Comparison of ENCODE assay signal across 8 cellular contexts in genomic region chr10:89252225-89252585, GRCh38. TPM values are rescaled to one million over a fixed set of nuclear protein-coding genes. Genes with fewer than 3 reads are reported as not detected.
DNase-seq lines count a peak whose midpoint lies in the region; ATAC-seq and TF ChIP-seq lines count a peak whose summit lies in the region.
"Had no signal": no experiment of that assay in that cellular context is flagged by ENCODE, and none has a peak within 500 bp of the region (broad histone marks: within the 10 kb centered on the region; RNA-seq: fewer than 3 reads in every experiment).

No MANE protein-coding gene starts in this region.

- H3K27me3 ChIP-seq in left lung (no peaks in the 10 kb centered on the region), stomach (no peaks in the 10 kb centered on the region)

- no peak for DNase-seq in HFF-Myc (ENCODE audit: extremely low read depth, low read depth)
- no peak for DNase-seq in left lung
- no peak for DNase-seq in stomach
- no peak for DNase-seq in NCI-H2081 (lab: John Stamatoyannopoulos, UW)
- DNase-seq in CD1c-positive myeloid dendritic cell (ENCODE audit: extremely low spot score), result no peak
- no peak for DNase-seq in NCI-H1092 treated with DMSO at 0.1 percent for 48 hours (lab: John Stamatoyannopoulos, UW)

- TF ChIP-seq POLR2A in stomach (IDR thresholded peaks at IDR 0.05), result no peak

- peak overlapping the region; percentile 36 for H3K27ac Mint-ChIP-seq in activated T-helper 17 cell treated with anti-CD3 and anti-CD28 coated beads, Interleukin-2, amount 50 U/mL, for 72 hours

- TF ChIP-seq CTCF in HFF-Myc (IDR thresholded peaks at IDR 0.05; ENCODE audit: low read depth, low read length, missing control alignments) (no peak), left lung (IDR thresholded peaks at IDR 0.05) (no peak), stomach (IDR thresholded peaks at IDR 0.05) (no peak)

- no peak for ATAC-seq in activated T-helper 17 cell treated with anti-CD3 and anti-CD28 coated beads, Interleukin-2, amount 50 U/mL, for 72 hours (replicated peaks)
- no peak for ATAC-seq in left lung

- peaks cover 27% of the 10 kb centered on the region for H3K4me1 Mint-ChIP-seq in activated T-helper 17 cell treated with anti-CD3 and anti-CD28 coated beads, Interleukin-2, amount 50 U/mL, for 72 hours

- H3K9me3 ChIP-seq in left lung (peaks cover 0 to 6% of the 10 kb centered on the region in 2 donors), stomach (peaks cover 0 to 7% (median 3%) of the 10 kb centered on the region in 4 donors)

- H3K4me1 ChIP-seq in left lung, result peaks cover 6 to 37% of the 10 kb centered on the region in 2 donors
- H3K4me1 ChIP-seq in stomach, result peaks cover 7 to 20% (median 14%) of the 10 kb centered on the region in 4 donors

- WGBS in stomach, 5 donors, result 80 to 100% (median 85%) methylated on average over 2 of the region's 2 CpGs

- peak overlapping the region; percentile 77; the same call in 1 of the 2 replicates for H3K4me3 ChIP-seq in HFF-Myc (replicated peaks; ENCODE audit: low read depth, low read length)
- H3K4me3 ChIP-seq in left lung, result peak overlapping the region; percentile 89 to 96
- peak overlapping the region; percentile 73 to 91 (median 84) for H3K4me3 ChIP-seq in stomach

- H3K36me3 Mint-ChIP-seq in activated T-helper 17 cell treated with anti-CD3 and anti-CD28 coated beads, Interleukin-2, amount 50 U/mL, for 72 hours (ENCODE audit: low read depth), result peaks cover 30% of the 10 kb centered on the region

- no peak for TF ChIP-seq EP300 in stomach (IDR thresholded peaks at IDR 0.05)

- no peak overlapping the region for H3K27ac ChIP-seq in left lung
- H3K27ac ChIP-seq in stomach, result peak overlapping the region in 3 of 5 donors; percentile 82 to 88 (median 84)

- no peaks in the 10 kb centered on the region for H3K27me3 Mint-ChIP-seq in activated T-helper 17 cell treated with anti-CD3 and anti-CD28 coated beads, Interleukin-2, amount 50 U/mL, for 72 hours

- H3K36me3 ChIP-seq in left lung (no peaks in the 10 kb centered on the region), stomach (no peaks in the 10 kb centered on the region)

- peak overlapping the region; percentile 86 for H3K4me3 Mint-ChIP-seq in activated T-helper 17 cell treated with anti-CD3 and anti-CD28 coated beads, Interleukin-2, amount 50 U/mL, for 72 hours

- intact Hi-C loops in left lung (cut with DNase I), result loop anchor here in 1 of 2 donors (10.0 kb wide), 1 partner anchor 313 kb away; no protein-coding TSS in a partner anchor
- intact Hi-C loops in stomach (cut with DNase I; ENCODE audit: low total_unique reads), result loop anchor here (10.0 kb wide), 1 partner anchor 143 kb away; the partner anchor contains the start of gene IFIT1

- peaks cover 4% of the 10 kb centered on the region for H3K9me3 Mint-ChIP-seq in activated T-helper 17 cell treated with anti-CD3 and anti-CD28 coated beads, Interleukin-2, amount 50 U/mL, for 72 hours

RNA-seq across cellular contexts. Expression of gene LIPA, which starts 0.6 kb away (rescaled TPM):
- total RNA-seq in activated T-helper 17 cell treated with anti-CD3 and anti-CD28 coated beads, Interleukin-2, amount 50 U/mL, for 72 hours, result 10 to 100 TPM; 26.4 to 68.5 TPM
- 100 to 1,000 TPM; 117 to 137 TPM for total RNA-seq in left lung
- 10 to 100 TPM in 4 of 5 donors, 1 to 10 TPM in 1; 1.8 to 65.9 (median 13.4) TPM for total RNA-seq in stomach
- polyA plus RNA-seq in stomach, result 10 to 100 TPM; 12.2 to 22.8 (median 12.6) TPM

RNA-seq across cellular contexts. Expression of gene CH25H, which starts 45.1 kb away (rescaled TPM):
- not detected for total RNA-seq in activated T-helper 17 cell treated with anti-CD3 and anti-CD28 coated beads, Interleukin-2, amount 50 U/mL, for 72 hours
- total RNA-seq in left lung (10 to 100 TPM in 1 of 2 donors, 1 to 10 TPM in 1; 9.8 to 14.7 TPM), stomach (10 to 100 TPM in 1 of 5 donors, 1 to 10 TPM in 2, not detected in 2; 1.7 to 26.3 (median 5.7) TPM)
- polyA plus RNA-seq in stomach, result 1 to 10 TPM; 2.7 to 9.8 (median 5.0) TPM
- total RNA-seq: osteocyte had no signal

RNA-seq across cellular contexts. Expression of gene IFIT2, which starts 49.6 kb away (rescaled TPM):
- total RNA-seq in activated T-helper 17 cell treated with anti-CD3 and anti-CD28 coated beads, Interleukin-2, amount 50 U/mL, for 72 hours, result 1 to 10 TPM; 2.0 to 3.2 TPM
- 10 to 100 TPM; 18.7 to 26.1 TPM for total RNA-seq in left lung
- 1 to 10 TPM in 2 of 5 donors, under 1 TPM in 2, not detected in 1; 0.45 to 5.0 (median 0.94) TPM for total RNA-seq in stomach
- polyA plus RNA-seq in stomach, result 1 to 10 TPM; 1.6 to 3.1 (median 2.3) TPM

Comparison
In these comparisons a context has a peak if more than half of its experiments do, and no peak if none do; other contexts are left out.
1. H3K27ac ChIP-seq: peak in stomach (3 of 5); none in left lung (0 of 2).
2. Peak in every context shown above with its lines, with median percentiles within 50 percentile points of each other: H3K4me3 ChIP-seq.